In the genomic region with DNA sequence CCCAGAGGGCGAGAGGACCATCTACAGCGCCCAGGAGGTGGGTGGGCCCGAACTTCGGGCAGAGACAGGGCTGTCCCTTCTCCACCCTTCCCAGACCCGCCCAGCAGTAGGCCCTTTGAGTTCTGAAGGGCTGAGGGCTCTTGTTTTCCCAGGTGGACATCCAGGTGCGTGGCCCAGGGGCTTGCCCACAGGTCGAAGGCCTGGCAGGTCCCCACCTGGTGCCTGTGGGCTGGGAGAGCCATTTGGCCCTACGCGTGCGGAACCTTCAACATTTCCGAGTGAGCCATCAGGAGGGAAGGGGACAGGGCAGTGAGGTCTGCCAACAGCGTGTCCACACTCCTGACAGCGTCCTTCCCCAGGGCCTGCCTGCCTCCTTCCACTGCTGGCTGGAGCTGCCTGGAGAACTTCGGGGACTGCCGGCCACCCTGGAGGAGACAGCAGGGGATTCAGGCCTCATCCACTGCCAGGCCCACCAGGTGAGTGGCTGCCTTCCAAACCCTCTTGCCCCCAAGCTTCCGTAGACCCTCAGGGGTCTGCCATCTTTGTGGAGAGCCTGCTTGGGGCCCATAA, we compare ENCODE assay signal across 13 cellular contexts. TPM values are rescaled to one million over a fixed set of nuclear protein-coding genes. Genes with fewer than 3 reads are reported as not detected.
"Had no signal": no experiment of that assay in that cellular context is flagged by ENCODE, and none has a peak within 500 bp of the region (broad histone marks: within the 10 kb centered on the region; RNA-seq: fewer than 3 reads in every experiment).

No MANE protein-coding gene starts in this region.

- H3K4me1 ChIP-seq: thyroid gland had no signal

- H3K27ac ChIP-seq: thyroid gland had no signal

- DNase-seq: activated B cell treated with CpG ODN at 0.5 μM for 24 hours; activated CD4-positive, alpha-beta T cell treated with anti-CD3 and anti-CD28 coated beads, Interleukin-2, amount 10 ng/mL, durations not matched to agents 24 days and 14 days; activated CD8-positive, alpha-beta T cell treated with anti-CD3 and anti-CD28 coated beads for 36 hours; activated gamma-delta T cell; foreskin melanocyte; stimulated activated CD4-positive, alpha-beta T cell treated with anti-CD3 and anti-CD28 coated beads, Interleukin-4, amount 100 ng/mL, for 24 hours; thyroid gland had no signal

- H3K27me3 ChIP-seq: thyroid gland had no signal

- H3K36me3 ChIP-seq: thyroid gland had no signal

- ATAC-seq: activated CD8-positive, alpha-beta T cell treated with anti-CD3 and anti-CD28 coated beads for 36 hours; activated T-cell treated with anti-CD3 and anti-CD28 coated beads, Interleukin-2, amount 50 U/mL, for 4 hours; left lobe of liver; sciatic nerve; stimulated activated effector memory CD8-positive, alpha-beta T cell treated with anti-CD3 and anti-CD28 coated beads, Interleukin-12 subunit alpha, Interleukin-12 subunit beta, amount 100 ng/mL, for 72 hours had no signal

- H3K4me3 ChIP-seq: lung, smooth muscle cell, thyroid gland had no signal

- H3K9me3 ChIP-seq: thyroid gland had no signal

RNA-seq across cellular contexts. Expression of gene PLXNB3, which starts 6.6 kb away (rescaled TPM):
- total RNA-seq: activated B cell treated with CpG ODN at 0.5 μM for 24 hours had no signal

RNA-seq across cellular contexts. Expression of gene SRPK3, which starts 10.2 kb away (rescaled TPM):
- total RNA-seq: activated B cell treated with CpG ODN at 0.5 μM for 24 hours; activated CD4-positive, alpha-beta T cell treated with anti-CD3 and anti-CD28 coated beads, Interleukin-2, amount 10 ng/mL, durations not matched to agents 24 days and 14 days; activated T-cell treated with anti-CD3 and anti-CD28 coated beads, Interleukin-2, amount 50 U/mL, for 4 hours; left lobe of liver; smooth muscle cell had no signal
